17 cellular contexts compared by ENCODE assay signal in genomic region chr5:107743357-107744000, GRCh38.
DNase-seq lines count a peak whose midpoint lies in the region; ATAC-seq, FAIRE-seq and TF ChIP-seq lines count a peak whose summit lies in the region.
"Had no signal": no experiment of that assay in that cellular context is flagged by ENCODE, and none has a peak within 500 bp of the region (broad histone marks: within the 10 kb centered on the region; RNA-seq: fewer than 3 reads in every experiment).

No MANE protein-coding gene starts in this region.

- no peaks in the 10 kb centered on the region for H3K4me1 ChIP-seq in heart left ventricle
- H3K4me1 ChIP-seq: lower lobe of right lung, spleen, tibial artery had no signal

- no peaks in the 10 kb centered on the region for H3K9me3 Mint-ChIP-seq in activated T-helper 17 cell treated with anti-CD3 and anti-CD28 coated beads, Interleukin-2, amount 50 U/mL, for 72 hours

- no peak overlapping the region for H3K4me3 ChIP-seq in heart left ventricle
- H3K4me3 ChIP-seq: lower lobe of right lung, spleen, tibial artery had no signal

- H3K36me3 ChIP-seq in heart left ventricle, result no peaks in the 10 kb centered on the region
- H3K36me3 ChIP-seq: lower lobe of right lung, spleen, tibial artery had no signal

- H3K27ac Mint-ChIP-seq in activated T-helper 17 cell treated with anti-CD3 and anti-CD28 coated beads, Interleukin-2, amount 50 U/mL, for 72 hours, result no peak overlapping the region
- H3K27ac Mint-ChIP-seq: activated naive CD4-positive, alpha-beta T cell treated with anti-CD3 and anti-CD28 coated beads, Interleukin-2, amount 50 U/mL, for 24 hours; dendritic cell treated with granulocyte-macrophage colony-stimulating factor and Interleukin-4, amounts not matched to agents 40 ng/mL and 50 ng/mL, for 4 days had no signal

- ATAC-seq in heart left ventricle (no peak), GM18858 (IDR thresholded peaks at IDR 0.05; ENCODE audit: unreplicated experiment) (no peak)
- ATAC-seq in activated T-helper 17 cell treated with anti-CD3 and anti-CD28 coated beads, Interleukin-2, amount 50 U/mL, for 72 hours (replicated peaks), result no peak
- ATAC-seq: lower lobe of right lung had no signal

- H3K27me3 ChIP-seq in heart left ventricle, result no peaks in the 10 kb centered on the region
- H3K27me3 ChIP-seq: spleen, tibial artery had no signal

- WGBS in heart left ventricle, 4 donors, result 59 to 93% (median 71%) methylated on average over 3 of the region's 3 CpGs

- H3K4me1 Mint-ChIP-seq in activated T-helper 17 cell treated with anti-CD3 and anti-CD28 coated beads, Interleukin-2, amount 50 U/mL, for 72 hours, result no peaks in the 10 kb centered on the region
- H3K4me1 Mint-ChIP-seq: activated naive CD4-positive, alpha-beta T cell treated with anti-CD3 and anti-CD28 coated beads, Interleukin-2, amount 50 U/mL, for 24 hours had no signal

- DNase-seq in H54 (ENCODE audit: insufficient read length, low spot score), result peak; percentile 16
- DNase-seq in T1000 (lab: John Stamatoyannopoulos, UW), result peak; percentile 39
- peak; percentile 62 for DNase-seq in fibroblast of peridontal ligament (ENCODE audit: extremely low read depth)
- DNase-seq in renal cortical epithelial cell (ENCODE audit: low read depth), result peak; percentile 93
- no peak for DNase-seq in NCI-H2171 treated with DMSO at 0.1 percent for 48 hours (lab: John Stamatoyannopoulos, UW)
- no peak for DNase-seq in heart left ventricle
- DNase-seq: H9, lower lobe of right lung, NCI-H510A treated with DMSO at 0.1 percent for 48 hours, Right ventricle myocardium superior, spleen, tibial artery had no signal

- H3K36me3 Mint-ChIP-seq in activated T-helper 17 cell treated with anti-CD3 and anti-CD28 coated beads, Interleukin-2, amount 50 U/mL, for 72 hours (ENCODE audit: low read depth), result no peaks in the 10 kb centered on the region
- H3K36me3 Mint-ChIP-seq: activated naive CD4-positive, alpha-beta T cell treated with anti-CD3 and anti-CD28 coated beads, Interleukin-2, amount 50 U/mL, for 24 hours had no signal

- peak; percentile 91 for FAIRE-seq in H54 (lab: Jason Lieb, UNC)
- FAIRE-seq: TTC549 had no signal

- TF ChIP-seq CTCF in heart left ventricle (IDR thresholded peaks at IDR 0.05), result no peak

- no peak overlapping the region for H3K27ac ChIP-seq in heart left ventricle
- H3K27ac ChIP-seq: lower lobe of right lung, spleen, tibial artery had no signal

- H3K4me3 Mint-ChIP-seq in activated T-helper 17 cell treated with anti-CD3 and anti-CD28 coated beads, Interleukin-2, amount 50 U/mL, for 72 hours, result no peak overlapping the region
- H3K4me3 Mint-ChIP-seq: activated naive CD4-positive, alpha-beta T cell treated with anti-CD3 and anti-CD28 coated beads, Interleukin-2, amount 50 U/mL, for 24 hours; dendritic cell treated with granulocyte-macrophage colony-stimulating factor and Interleukin-4, amounts not matched to agents 40 ng/mL and 50 ng/mL, for 4 days; H9 had no signal

- intact Hi-C loops in heart left ventricle (cut with DNase I), result no loop called here

- TF ChIP-seq POLR2A in H54 (IDR thresholded peaks at IDR 0.05; ENCODE audit: low read depth, low read length), result no peak
- TF ChIP-seq POLR2A in heart left ventricle (IDR thresholded peaks at IDR 0.05), result no peak

- H3K9me3 ChIP-seq in heart left ventricle, result peaks cover 0 to 8% (median 0%) of the 10 kb centered on the region in 12 donors
- H3K9me3 ChIP-seq: tibial artery had no signal

- H3K27me3 Mint-ChIP-seq in activated T-helper 17 cell treated with anti-CD3 and anti-CD28 coated beads, Interleukin-2, amount 50 U/mL, for 72 hours, result peaks cover 9% of the 10 kb centered on the region
- H3K27me3 Mint-ChIP-seq: activated naive CD4-positive, alpha-beta T cell treated with anti-CD3 and anti-CD28 coated beads, Interleukin-2, amount 50 U/mL, for 24 hours; dendritic cell treated with granulocyte-macrophage colony-stimulating factor and Interleukin-4, amounts not matched to agents 40 ng/mL and 50 ng/mL, for 4 days had no signal

Comparison
In these comparisons a context has a peak if more than half of its experiments do, and no peak if none do; other contexts are left out.
1. DNase-seq: peak in H54 (single experiment), T1000 (single experiment), fibroblast of peridontal ligament (single experiment) and renal cortical epithelial cell (single experiment); none in NCI-H2171 treated with DMSO at 0.1 percent for 48 hours (single experiment) and heart left ventricle (0 of 5).